ENCODE assay signal across 8 cellular contexts in the genomic region with DNA sequence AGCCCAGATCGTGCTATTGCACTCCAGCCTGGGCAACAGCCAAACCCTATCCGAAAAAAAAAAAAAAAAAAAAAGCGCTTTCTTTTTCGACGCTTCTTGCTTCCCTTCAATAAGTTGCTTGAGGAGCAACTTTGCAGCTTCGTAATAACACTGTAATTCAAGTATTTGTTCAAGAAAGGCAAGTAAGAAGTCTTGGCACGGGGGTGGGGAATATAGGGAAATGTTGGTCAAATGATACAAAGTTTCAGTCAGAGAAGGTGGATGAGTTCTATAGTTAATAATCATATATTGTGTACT. TPM values are rescaled to one million over a fixed set of nuclear protein-coding genes. Genes with fewer than 3 reads are reported as not detected.
DNase-seq lines count a peak whose midpoint lies in the region; ATAC-seq and TF ChIP-seq lines count a peak whose summit lies in the region.

No MANE protein-coding gene starts in this region.

- H3K36me3 ChIP-seq in NT2/D1 (ENCODE audit: insufficient read depth, insufficient read length, low read length), result peaks cover 20% of the 10 kb centered on the region
- H3K36me3 ChIP-seq in effector memory CD4-positive, alpha-beta T cell (ENCODE audit: control insufficient read depth, insufficient read depth, low read length), result no peaks in the 10 kb centered on the region

- H3K27ac ChIP-seq in effector memory CD4-positive, alpha-beta T cell (ENCODE audit: insufficient read depth, low read length, poor library complexity, severe bottlenecking), result peak overlapping the region; percentile 91

- H3K4me1 Mint-ChIP-seq in CD14-positive monocyte, result peaks cover 27% of the 10 kb centered on the region
- H3K4me1 Mint-ChIP-seq in nephron progenitor cell, result peaks cover 34% of the 10 kb centered on the region

- H3K4me1 ChIP-seq in NT2/D1 (ENCODE audit: insufficient read depth, insufficient read length), result no peaks in the 10 kb centered on the region
- H3K4me1 ChIP-seq in effector memory CD4-positive, alpha-beta T cell (ENCODE audit: control insufficient read depth, insufficient read depth, low read length, poor library complexity, severe bottlenecking), result peaks cover 7% of the 10 kb centered on the region

- peak overlapping the region; percentile 81 for H3K9ac ChIP-seq in NT2/D1 (ENCODE audit: insufficient read length, low read depth)

- ATAC-seq in HG02852 (IDR thresholded peaks at IDR 0.05; ENCODE audit: unreplicated experiment), result no peak

- H3K4me3 ChIP-seq in NT2/D1 (ENCODE audit: insufficient read length, low read depth), result peak overlapping the region; percentile 92
- peak overlapping the region; percentile 73 for H3K4me3 ChIP-seq in effector memory CD4-positive, alpha-beta T cell (ENCODE audit: insufficient read depth, low read depth, low read length, poor library complexity, severe bottlenecking)

- H3K27me3 Mint-ChIP-seq in CD14-positive monocyte (ENCODE audit: low read depth in 3 of 3), result peaks cover 2 to 3% (median 2%) of the 10 kb centered on the region in 3 donors
- H3K27me3 Mint-ChIP-seq in nephron progenitor cell (ENCODE audit: low read depth, poor library complexity), result no peaks in the 10 kb centered on the region

- DNase-seq in CD14-positive monocyte (ENCODE audit: low spot score) (no peak), NT2/D1 (ENCODE audit: low read depth, low spot score) (no peak), nephron progenitor cell (no peak), HT-29 (ENCODE audit: low spot score) (no peak)
- no peak for DNase-seq in effector memory CD4-positive, alpha-beta T cell
- DNase-seq in effector CD4-positive, alpha-beta T cell, result no peak
- DNase-seq in stimulated activated naive CD4-positive, alpha-beta T cell treated with Interleukin-2 at 50 U/mL for 16 hours (lab: John Stamatoyannopoulos, UW), result no peak

- H3K4me3 Mint-ChIP-seq in CD14-positive monocyte (peak overlapping the region; percentile 91 to 93), nephron progenitor cell (peak overlapping the region; percentile 93)

- TF ChIP-seq CTCF in CD14-positive monocyte (IDR thresholded peaks at IDR 0.05), result no peak
- no peak for TF ChIP-seq CTCF in nephron progenitor cell (IDR thresholded peaks at IDR 0.05)

- intact Hi-C loops in CD14-positive monocyte (cut with micrococcal nuclease), result loop anchor here (2.0 to 10.0 kb wide), 3 partner anchors 55 to 608 kb away; a partner anchor contains a TSS

- no peaks in the 10 kb centered on the region for H3K9me3 ChIP-seq in NT2/D1 (ENCODE audit: insufficient read depth, low read length)
- no peaks in the 10 kb centered on the region for H3K9me3 ChIP-seq in effector memory CD4-positive, alpha-beta T cell (ENCODE audit: control insufficient read depth, low read length)

- H3K9me3 Mint-ChIP-seq in CD14-positive monocyte (peaks cover 0 to 2% (median 0%) of the 10 kb centered on the region in 7 donors), nephron progenitor cell (no peaks in the 10 kb centered on the region)

- peak overlapping the region in 3 of 7 donors; percentile 31 to 99 (median 97) for H3K27ac Mint-ChIP-seq in CD14-positive monocyte
- H3K27ac Mint-ChIP-seq in nephron progenitor cell, result no peak overlapping the region

- H3K27me3 ChIP-seq in NT2/D1 (ENCODE audit: insufficient read depth, insufficient read length), result no peaks in the 10 kb centered on the region
- no peaks in the 10 kb centered on the region for H3K27me3 ChIP-seq in effector memory CD4-positive, alpha-beta T cell (replicated peaks; ENCODE audit: control insufficient read depth, insufficient read depth, low read length, poor library complexity, severe bottlenecking)

- H3K36me3 Mint-ChIP-seq in CD14-positive monocyte (peaks cover 4 to 10% of the 10 kb centered on the region in 2 donors), nephron progenitor cell (ENCODE audit: low read depth) (peaks cover 12% of the 10 kb centered on the region)

RNA-seq across cellular contexts. Expression of a gene that starts 0.9 kb away (rescaled TPM):
- 100 to 1,000 TPM; 118 to 119 TPM for polyA plus RNA-seq in CD14-positive monocyte
- 61.2 and 80.9 TPM in 2 replicates for total RNA-seq in HT-29 (2014; rRNA removed; shearing (Covaris generic))

RNA-seq across cellular contexts. Expression of a gene that starts 29.4 kb away (rescaled TPM):
- polyA plus RNA-seq in CD14-positive monocyte, result 10 to 100 TPM; 35.3 to 41.1 TPM
- 15.3 and 16.3 TPM in 2 replicates for total RNA-seq in HT-29 (2014; rRNA removed; shearing (Covaris generic))

RNA-seq across cellular contexts. Expression of a gene that starts 39.2 kb away (rescaled TPM):
- polyA plus RNA-seq in CD14-positive monocyte, result under 1 TPM in 1 of 2 donors, not detected in 1; 0.12 TPM
- not detected in 2 replicates for total RNA-seq in HT-29 (2014; rRNA removed; shearing (Covaris generic))

RNA-seq across cellular contexts. Expression of a gene that starts 56.6 kb away (rescaled TPM):
- polyA plus RNA-seq in CD14-positive monocyte, result 1 to 10 TPM; 1.1 to 1.7 TPM
- 10.8 and 14.1 TPM in 2 replicates for total RNA-seq in HT-29 (2014; rRNA removed; shearing (Covaris generic))
